14 cellular contexts compared by ENCODE assay signal in the genomic region with DNA sequence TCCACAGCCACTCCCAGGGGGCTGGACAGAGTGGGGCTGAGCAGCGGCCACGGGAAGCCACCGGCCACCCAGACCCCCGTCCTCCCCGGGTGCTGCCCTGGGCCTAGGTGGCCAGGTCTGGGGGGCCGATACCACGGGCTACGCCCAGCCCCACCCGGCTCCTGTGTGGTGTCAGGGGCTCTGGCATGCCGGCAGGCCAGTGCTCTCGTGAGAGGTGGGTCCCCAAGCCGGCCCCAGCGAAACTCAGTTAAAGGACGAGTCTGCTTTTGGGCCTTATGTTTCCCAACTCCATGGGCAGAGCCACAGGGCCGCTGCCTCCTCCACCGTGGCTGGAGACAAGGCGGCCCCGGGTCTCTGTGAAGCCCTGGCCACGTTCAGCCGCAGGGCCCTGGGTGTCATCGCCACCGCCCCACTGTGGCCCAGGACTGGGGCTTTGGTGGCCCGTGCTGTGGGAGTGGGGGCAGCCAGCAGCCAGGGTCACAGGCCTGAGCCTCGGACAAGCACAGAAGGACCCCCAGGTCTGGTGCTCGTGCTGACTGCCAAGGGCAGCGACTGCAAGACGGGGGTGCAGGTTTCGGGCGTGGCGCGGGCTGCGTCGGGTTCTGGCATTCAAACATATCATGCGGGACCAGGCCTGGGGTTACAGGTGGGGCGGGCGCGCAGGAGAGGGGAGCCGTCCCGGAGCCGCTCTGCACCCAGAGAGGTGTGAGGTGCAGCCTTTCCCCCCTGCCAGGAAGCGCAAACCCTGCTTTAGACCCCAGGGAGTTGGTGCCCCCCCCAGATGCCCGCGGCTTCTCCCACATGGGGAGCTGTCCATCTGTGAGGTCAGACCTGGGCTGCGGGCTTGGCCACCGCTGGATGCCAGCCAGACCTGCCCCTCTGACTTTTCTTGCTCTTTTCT. TPM values are rescaled to one million over a fixed set of nuclear protein-coding genes. Genes with fewer than 3 reads are reported as not detected.
"Had no signal": no experiment of that assay in that cellular context is flagged by ENCODE, and none has a peak within 500 bp of the region (broad histone marks: within the 10 kb centered on the region; RNA-seq: fewer than 3 reads in every experiment).

No MANE protein-coding gene starts in this region.

- DNase-seq: activated B cell treated with CpG ODN at 0.5 μM for 24 hours; activated CD4-positive, alpha-beta T cell treated with anti-CD3 and anti-CD28 coated beads, Interleukin-2, amount 10 ng/mL, durations not matched to agents 24 days and 14 days; activated T-cell treated with anti-CD3 and anti-CD28 coated beads, Interleukin-2, amount 50 U/mL, for 1 hour; hypothalamus had no signal

- H3K4me1 Mint-ChIP-seq: activated CD4-positive, alpha-beta T cell treated with anti-CD3 and anti-CD28 coated beads, Interleukin-2, amount 10 ng/mL, durations not matched to agents 24 days and 14 days; activated naive CD4-positive, alpha-beta T cell treated with anti-CD3 and anti-CD28 coated beads, Interleukin-2, amount 50 U/mL, for 24 hours; central memory CD8-positive, alpha-beta T cell had no signal

- H3K4me1 ChIP-seq: right atrium auricular region had no signal

- H3K4me3 Mint-ChIP-seq: activated B cell treated with CpG ODN at 0.5 μM for 24 hours; activated CD4-positive, alpha-beta T cell treated with anti-CD3 and anti-CD28 coated beads, Interleukin-2, amount 10 ng/mL, durations not matched to agents 24 days and 14 days; activated naive CD4-positive, alpha-beta T cell treated with anti-CD3 and anti-CD28 coated beads, Interleukin-2, amount 50 U/mL, for 24 hours; central memory CD8-positive, alpha-beta T cell; stimulated activated effector memory CD8-positive, alpha-beta T cell treated with anti-CD3 and anti-CD28 coated beads, Interleukin-12 subunit alpha, Interleukin-12 subunit beta, amount 100 ng/mL, for 72 hours; T-helper 1 cell treated with Interleukin-12 subunit alpha and Interleukin-12 subunit beta and Interleukin-4 antibody, amounts not matched to agents 30 μg/mL and 1 μg/mL, for 36 hours had no signal

- H3K9me3 Mint-ChIP-seq: activated B cell treated with CpG ODN at 0.5 μM for 24 hours; activated CD4-positive, alpha-beta T cell treated with anti-CD3 and anti-CD28 coated beads, Interleukin-2, amount 10 ng/mL, durations not matched to agents 24 days and 14 days; activated naive CD4-positive, alpha-beta T cell treated with anti-CD3 and anti-CD28 coated beads, Interleukin-2, amount 50 U/mL, for 24 hours; central memory CD8-positive, alpha-beta T cell; stimulated activated effector memory CD8-positive, alpha-beta T cell treated with anti-CD3 and anti-CD28 coated beads, Interleukin-12 subunit alpha, Interleukin-12 subunit beta, amount 100 ng/mL, for 72 hours had no signal

- H3K36me3 ChIP-seq: ovary, right atrium auricular region, tibial nerve had no signal

- ATAC-seq: stimulated activated effector memory CD8-positive, alpha-beta T cell treated with anti-CD3 and anti-CD28 coated beads, Interleukin-12 subunit alpha, Interleukin-12 subunit beta, amount 100 ng/mL, for 72 hours had no signal

- H3K36me3 Mint-ChIP-seq: activated naive CD4-positive, alpha-beta T cell treated with anti-CD3 and anti-CD28 coated beads, Interleukin-2, amount 50 U/mL, for 24 hours had no signal

- H3K9me3 ChIP-seq: ovary, right atrium auricular region, tibial nerve had no signal

- H3K27me3 Mint-ChIP-seq: activated B cell treated with CpG ODN at 0.5 μM for 24 hours; activated naive CD4-positive, alpha-beta T cell treated with anti-CD3 and anti-CD28 coated beads, Interleukin-2, amount 50 U/mL, for 24 hours; central memory CD8-positive, alpha-beta T cell had no signal

- H3K27me3 ChIP-seq: ovary, right atrium auricular region, tibial nerve had no signal

- H3K27ac Mint-ChIP-seq: activated B cell treated with CpG ODN at 0.5 μM for 24 hours; activated CD4-positive, alpha-beta T cell treated with anti-CD3 and anti-CD28 coated beads, Interleukin-2, amount 10 ng/mL, durations not matched to agents 24 days and 14 days; activated naive CD4-positive, alpha-beta T cell treated with anti-CD3 and anti-CD28 coated beads, Interleukin-2, amount 50 U/mL, for 24 hours; stimulated activated effector memory CD8-positive, alpha-beta T cell treated with anti-CD3 and anti-CD28 coated beads, Interleukin-12 subunit alpha, Interleukin-12 subunit beta, amount 100 ng/mL, for 72 hours; T-helper 1 cell treated with Interleukin-12 subunit alpha and Interleukin-12 subunit beta and Interleukin-4 antibody, amounts not matched to agents 30 μg/mL and 1 μg/mL, for 36 hours had no signal

- H3K4me3 ChIP-seq: lung, ovary, right atrium auricular region, tibial nerve had no signal

- H3K27ac ChIP-seq: ovary, right atrium auricular region had no signal

RNA-seq across cellular contexts. Expression of a gene that starts 45.9 kb away (rescaled TPM):
- total RNA-seq: activated CD4-positive, alpha-beta T cell treated with anti-CD3 and anti-CD28 coated beads, Interleukin-2, amount 10 ng/mL, durations not matched to agents 24 days and 14 days; right atrium auricular region; tibial nerve had no signal
- polyA plus RNA-seq: neural cell, ovary had no signal

RNA-seq across cellular contexts. Expression of a gene that starts 53.7 kb away (rescaled TPM):
- total RNA-seq: activated B cell treated with CpG ODN at 0.5 μM for 24 hours; activated CD4-positive, alpha-beta T cell treated with anti-CD3 and anti-CD28 coated beads, Interleukin-2, amount 10 ng/mL, durations not matched to agents 24 days and 14 days; mononuclear cell; right atrium auricular region; tibial nerve had no signal
- polyA plus RNA-seq: neural cell, ovary had no signal
